27 cellular contexts compared by ENCODE assay signal in genomic region chr5:65802820-65803219, GRCh38.
DNase-seq lines count a peak whose midpoint lies in the region; ATAC-seq, FAIRE-seq and TF ChIP-seq lines count a peak whose summit lies in the region.
"Had no signal": no experiment of that assay in that cellular context is flagged by ENCODE, and none has a peak within 500 bp of the region (broad histone marks: within the 10 kb centered on the region; RNA-seq: fewer than 3 reads in every experiment).

No MANE protein-coding gene starts in this region.

- H3K4me1 ChIP-seq in BLaER1 treated with 17β-estradiol and CSF1 and Interleukin-3, amounts not matched to agents 10 nM and 100 nM = peaks cover 0 to 39% (median 0%) of the 10 kb centered on the region in 10 experiments; a peak in 5 of 20 replicates
- H3K4me1 ChIP-seq in IMR-90 (ENCODE audit: control insufficient read depth, insufficient read depth, low read length) (peaks cover 11% of the 10 kb centered on the region), GM12878 (ENCODE audit: control insufficient read depth, insufficient read depth, low read length) (no peaks in the 10 kb centered on the region)
- H3K4me1 ChIP-seq: A549, Caco-2 had no signal

- BruUV-seq in IMR-90 (replicated peaks; lab: Mats Ljungman, UMichigan) (no TSS peak), GM12878 (replicated peaks; lab: Mats Ljungman, UMichigan) (no TSS peak)

- DNase-seq in IMR-90 = no peak
- DNase-seq in GM12878 (ENCODE audit: low read depth, low spot score) = no peak
- no peak for DNase-seq in activated CD4-positive, CD25-positive, alpha-beta regulatory T cell treated with anti-CD3 and anti-CD28 coated beads, Interleukin-2, amount 50 U/mL, for 72 hours
- no peak for DNase-seq in OCI-M2 (lab: John Stamatoyannopoulos, UW; ENCODE audit: unreplicated experiment)
- DNase-seq: AML-193; Caco-2; CD8-positive, alpha-beta T cell; EL; GDM1; HCEC 1CT; Kasumi-1; MV-4-11; NCI-H1105 treated with DMSO at 0.1 percent for 48 hours; NCI-H146; NCI-H1930; NCI-H2107; NCI-H524; NCI-H774; Right ventricle myocardium superior; RPMI8226 had no signal

- peak overlapping the region; percentile 6 for H2AK5ac ChIP-seq in IMR-90 (ENCODE audit: low read depth, low read length)

- peak overlapping the region in 1 of 11 experiments; percentile 15; a peak in 1 of 22 replicates for H3K4me2 ChIP-seq in BLaER1 treated with 17β-estradiol and CSF1 and Interleukin-3, amounts not matched to agents 10 nM and 100 nM
- no peak overlapping the region for H3K4me2 ChIP-seq in IMR-90 (ENCODE audit: low read depth, low read length)
- no peak overlapping the region for H3K4me2 ChIP-seq in GM12878 (ENCODE audit: control insufficient read depth, insufficient read depth)
- H3K4me2 ChIP-seq: A549 had no signal

- 0 out of 2 replicates have a peak overlapping the region, but pooled peaks have one; percentile 40 for H2BK20ac ChIP-seq in IMR-90 (ENCODE audit: low read depth, low read length)

- H3K4me3 ChIP-seq in BLaER1 treated with 17β-estradiol and CSF1 and Interleukin-3, amounts not matched to agents 10 nM and 100 nM = peak overlapping the region in 6 of 10 experiments; percentile 5 to 31 (median 21); a peak in 4 of 20 replicates
- H3K4me3 ChIP-seq in IMR-90 (ENCODE audit: insufficient read depth, low read depth, low read length) (no peak overlapping the region), GM12878 (no peak overlapping the region)
- H3K4me3 ChIP-seq: A549 had no signal

- H3K9me1 ChIP-seq in IMR-90 (ENCODE audit: insufficient read depth, low read length) = peaks cover 7% of the 10 kb centered on the region

- H2BK5ac ChIP-seq in IMR-90 (ENCODE audit: low read depth, low read length, poor library complexity, severe bottlenecking) = no peak overlapping the region

- TF ChIP-seq RAD21 in IMR-90 (IDR thresholded peaks at IDR 0.05; ENCODE audit: low read length) (no peak), GM12878 (IDR thresholded peaks at IDR 0.05; ENCODE audit: insufficient read depth, low read depth, low read length) (no peak)

- H3K56ac ChIP-seq in IMR-90 (ENCODE audit: extremely low read depth, insufficient read depth, low read length) = no peak overlapping the region

- H4K5ac ChIP-seq in IMR-90 (ENCODE audit: low read depth, low read length) = no peak overlapping the region

- no peak overlapping the region for H2AK9ac ChIP-seq in IMR-90 (replicated peaks; ENCODE audit: low read depth, low read length, poor library complexity)

- H3K4ac ChIP-seq in IMR-90 (ENCODE audit: low read depth, low read length) = peak overlapping the region; percentile 67

- no peaks in the 10 kb centered on the region for H3K27me3 ChIP-seq in BLaER1 treated with 17β-estradiol and CSF1 and Interleukin-3, amounts not matched to agents 10 nM and 100 nM
- no peaks in the 10 kb centered on the region for H3K27me3 ChIP-seq in IMR-90 (ENCODE audit: control insufficient read depth, insufficient read depth, low read length)
- no peaks in the 10 kb centered on the region for H3K27me3 ChIP-seq in GM12878 (replicated peaks in 1 of 2; ENCODE audit: control insufficient read depth in 2 of 2, insufficient read depth in 2 of 2, low read length in 1 of 2)
- no peaks in the 10 kb centered on the region for H3K27me3 ChIP-seq in layer of hippocampus (ENCODE audit: control insufficient read depth, insufficient read depth, low read length)

- no peak overlapping the region for H3K18ac ChIP-seq in IMR-90 (ENCODE audit: low read depth, low read length)

- RAD21 ChIA-PET in GM12878 (lab: Charles Lee; ENCODE audit: unreplicated experiment) = no interaction called here

- H2BK15ac ChIP-seq in IMR-90 (ENCODE audit: low read depth, low read length) = no peak overlapping the region

- H4K8ac ChIP-seq in IMR-90 (ENCODE audit: low read depth in 2 of 2, low read length in 2 of 2) = peak overlapping the region in 1 of 2 experiments; percentile 28; a peak in 1 of 4 replicates

- in situ Hi-C loops in IMR-90 (cut with MboI; ENCODE audit: low sequenced_read_pairs) = no loop called here
- in situ Hi-C loops in GM12878 (cut with MboI) = no loop called here

- H3K9me3 ChIP-seq in BLaER1 treated with 17β-estradiol and CSF1 and Interleukin-3, amounts not matched to agents 10 nM and 100 nM (replicated peaks in 1 of 11) = peaks cover 13 to 55% (median 49%) of the 10 kb centered on the region in 11 experiments; a peak in 21 of 22 replicates
- H3K9me3 ChIP-seq in IMR-90 (ENCODE audit: control insufficient read depth, insufficient read depth, low read length) (peaks cover 2% of the 10 kb centered on the region; the same call in 1 of the 2 replicates), GM12878 (replicated peaks; ENCODE audit: control insufficient read depth, insufficient read depth, low read length) (peaks cover 11% of the 10 kb centered on the region; the same call in 2 of the 3 replicates)
- H3K9me3 ChIP-seq: A549 had no signal

- peaks cover 2 to 21% of the 10 kb centered on the region in 2 experiments; a peak in 3 of 4 replicates for H3K79me1 ChIP-seq in IMR-90 (ENCODE audit: low read depth in 1 of 2, low read length in 2 of 2)

- POLR2A ChIA-PET in IMR-90 (lab: Charles Lee; ENCODE audit: unreplicated experiment) (no interaction called here), GM12878 (lab: Charles Lee) (interaction anchor here (0.6 kb wide), 1 partner anchor 11 kb away, joined by 3 read pairs; no protein-coding TSS in a partner anchor)

- peaks cover 69 to 100% (median 88%) of the 10 kb centered on the region in 11 experiments for H3K36me3 ChIP-seq in BLaER1 treated with 17β-estradiol and CSF1 and Interleukin-3, amounts not matched to agents 10 nM and 100 nM
- H3K36me3 ChIP-seq in IMR-90 (ENCODE audit: control insufficient read depth, insufficient read depth, low read length) (peaks cover 1% of the 10 kb centered on the region), GM12878 (ENCODE audit: control insufficient read depth in 2 of 2, insufficient read depth in 2 of 2, low read length in 1 of 2) (no peaks in the 10 kb centered on the region; a peak in 1 of 4 replicates)

- FAIRE-seq in GM12878 (lab: Jason Lieb, UNC) = no peak
- FAIRE-seq: A549, GM12891, H1 had no signal

- no peak overlapping the region for H3K23ac ChIP-seq in IMR-90 (ENCODE audit: low read depth, low read length)

- SMC1A ChIA-PET in GM12878 (lab: Charles Lee; ENCODE audit: uncharacterized antibody, unreplicated experiment) = interaction anchor here (1.2 to 1.8 kb wide), 2 partner anchors 11 to 31 kb away, joined by 3 to 5 read pairs; no protein-coding TSS in a partner anchor

- intact Hi-C loops in IMR-90 (cut with micrococcal nuclease) (loop anchor here (5.0 kb wide), 2 partner anchors 41 to 124 kb away; partner anchors contain the start of gene ERBIN), GM12878 (cut with micrococcal nuclease; ENCODE audit: unreplicated experiment) (no loop called here)

- H2AFZ ChIP-seq in IMR-90 (replicated peaks; ENCODE audit: low read length, poor library complexity) (no peak overlapping the region), GM12878 (ENCODE audit: control insufficient read depth, low read depth, low read length) (no peak overlapping the region)

- no peak overlapping the region for H3K27ac ChIP-seq in BLaER1 treated with 17β-estradiol and CSF1 and Interleukin-3, amounts not matched to agents 10 nM and 100 nM
- H3K27ac ChIP-seq in IMR-90 (ENCODE audit: insufficient read depth, low read length) = no peak overlapping the region
- no peak overlapping the region for H3K27ac ChIP-seq in GM12878 (ENCODE audit: control insufficient read depth, insufficient read depth)
- peak overlapping the region; percentile 97 for H3K27ac ChIP-seq in layer of hippocampus (ENCODE audit: low read depth, low read length)
- H3K27ac ChIP-seq: A549, C4-2B had no signal

- CTCF ChIA-PET in IMR-90 (lab: Yijun Ruan, JAX) = no interaction called here
- CTCF ChIA-PET in GM12878 (lab: Yijun Ruan, JAX) = interaction anchor here (1.0 to 1.8 kb wide), 2 partner anchors 15 to 17 kb away, joined by 3 read pairs; no protein-coding TSS in a partner anchor

- dilution Hi-C loops in IMR-90 (cut with HindIII; ENCODE audit: low sequenced_read_pairs, unreplicated experiment) = no loop called here

- no peak for TF ChIP-seq CTCF in IMR-90 (conservative IDR thresholded peaks at IDR 0.05; ENCODE audit: low read depth, low read length)
- no peak for TF ChIP-seq CTCF in GM12878 (IDR thresholded peaks at IDR 0.05 in 2 of 3, conservative IDR thresholded peaks at IDR 0.05 in 1 of 3; ENCODE audit: control insufficient read depth in 2 of 3, extremely low read depth in 1 of 3, insufficient read depth in 1 of 3, low read depth in 3 of 3, low read length in 3 of 3)

- ATAC-seq in IMR-90 (ENCODE audit: low read depth) = no peak
- no peak for ATAC-seq in GM12878
- ATAC-seq in GM18517 (IDR thresholded peaks at IDR 0.05; ENCODE audit: unreplicated experiment) = no peak
- ATAC-seq: CD8-positive, alpha-beta T cell had no signal

- H2BK120ac ChIP-seq in IMR-90 (ENCODE audit: low read depth, low read length) = no peak overlapping the region

- 100% methylated on average over 2 of the region's 4 CpGs; no CpG with 5 or more reads in 1 of the 2 experiments for WGBS in IMR-90 (ENCODE audit: extremely low coverage in 2 of 2, insufficient read length in 1 of 2), 2 experiments
- 98% methylated on average over 4 of the region's 4 CpGs for WGBS in GM12878 (ENCODE audit: insufficient coverage, insufficient replicate concordance, low lambda C conversion rate, missing lambda C conversion rate)

- no peak for TF ChIP-seq POLR2A in IMR-90 (IDR thresholded peaks at IDR 0.05; ENCODE audit: low read depth, low read length)
- TF ChIP-seq POLR2A in GM12878 (IDR thresholded peaks at IDR 0.05; ENCODE audit: low read depth, low read length) = no peak

- H4K91ac ChIP-seq in IMR-90 (ENCODE audit: insufficient read depth, low read depth, low read length) = peak overlapping the region; percentile 70

- no peak overlapping the region for H3K9ac ChIP-seq in BLaER1 treated with 17β-estradiol and CSF1 and Interleukin-3, amounts not matched to agents 10 nM and 100 nM
- H3K9ac ChIP-seq in IMR-90 (ENCODE audit: low read depth, low read length) (no peak overlapping the region), GM12878 (ENCODE audit: control insufficient read depth, insufficient read depth, low read length) (no peak overlapping the region)

- TF ChIP-seq EP300 in GM12878 (IDR thresholded peaks at IDR 0.05; ENCODE audit: borderline replicate concordance in 1 of 2, control insufficient read depth in 1 of 2, low read depth in 2 of 2, low read length in 2 of 2) = no peak

- peaks cover 0 to 82% (median 0%) of the 10 kb centered on the region in 11 experiments; a peak in 3 of 22 replicates for H4K20me1 ChIP-seq in BLaER1 treated with 17β-estradiol and CSF1 and Interleukin-3, amounts not matched to agents 10 nM and 100 nM
- H4K20me1 ChIP-seq in IMR-90 (ENCODE audit: insufficient read depth, low read length) = no peaks in the 10 kb centered on the region
- H4K20me1 ChIP-seq in GM12878 (ENCODE audit: control insufficient read depth, insufficient read depth) = no peaks in the 10 kb centered on the region

- H3K14ac ChIP-seq in IMR-90 (replicated peaks; ENCODE audit: low read depth, low read length) = 0 out of 2 replicates have a peak overlapping the region, but pooled peaks have one; percentile 45

- no peaks in the 10 kb centered on the region for H3K79me2 ChIP-seq in GM12878 (ENCODE audit: control insufficient read depth, insufficient read depth, low read length)

TF ChIP-seq in IMR-90, 13 proteins besides CTCF, POLR2A, EP300 and RAD21 (continues in another document):
- TF ChIP-seq MAFK (IDR thresholded peaks at IDR 0.05; ENCODE audit: low read depth, low read length) = no peak

TF ChIP-seq in GM12878, 131 proteins besides CTCF, POLR2A, EP300 and RAD21 (continues in another document):
- TF ChIP-seq POLR2AphosphoS2 (IDR thresholded peaks at IDR 0.05; ENCODE audit: low read depth, low read length) = no peak

Comparison
In these comparisons a context has a peak if more than half of its experiments do, and no peak if none do; other contexts are left out.
1. H3K4me3 ChIP-seq: peak in BLaER1 treated with 17β-estradiol and CSF1 and Interleukin-3, amounts not matched to agents 10 nM and 100 nM (6 of 10); none in IMR-90 (single experiment) and GM12878 (single experiment).